1 cellular context compared by ENCODE assay signal in genomic region chr13:114319441-114319871, GRCh38.
TF ChIP-seq lines count a peak whose summit lies in the region.

No MANE protein-coding gene starts in this region.

TF ChIP-seq in GM12878, 131 proteins besides CTCF, POLR2A, EP300 and RAD21:
- TF ChIP-seq SREBF2 (IDR thresholded peaks at IDR 0.05; ENCODE audit: low read length): no peak
- TF ChIP-seq BMI1 (IDR thresholded peaks at IDR 0.05; ENCODE audit: borderline replicate concordance): no peak
- no peak for TF ChIP-seq E4F1 (IDR thresholded peaks at IDR 0.05; ENCODE audit: borderline replicate concordance, partially characterized antibody)
- TF ChIP-seq CREM (IDR thresholded peaks at IDR 0.05; ENCODE audit: low read depth): no peak
- TF ChIP-seq PRDM15 (CRISPR knock-in tag; IDR thresholded peaks at IDR 0.05): no peak
- no peak for TF ChIP-seq CUX1 (IDR thresholded peaks at IDR 0.05; ENCODE audit: insufficient replicate concordance, low read depth, low read length)
TF ChIP-seq in GM12878: peak in this region for 0.
